ENCODE assay signal across 20 cellular contexts in the genomic region with DNA sequence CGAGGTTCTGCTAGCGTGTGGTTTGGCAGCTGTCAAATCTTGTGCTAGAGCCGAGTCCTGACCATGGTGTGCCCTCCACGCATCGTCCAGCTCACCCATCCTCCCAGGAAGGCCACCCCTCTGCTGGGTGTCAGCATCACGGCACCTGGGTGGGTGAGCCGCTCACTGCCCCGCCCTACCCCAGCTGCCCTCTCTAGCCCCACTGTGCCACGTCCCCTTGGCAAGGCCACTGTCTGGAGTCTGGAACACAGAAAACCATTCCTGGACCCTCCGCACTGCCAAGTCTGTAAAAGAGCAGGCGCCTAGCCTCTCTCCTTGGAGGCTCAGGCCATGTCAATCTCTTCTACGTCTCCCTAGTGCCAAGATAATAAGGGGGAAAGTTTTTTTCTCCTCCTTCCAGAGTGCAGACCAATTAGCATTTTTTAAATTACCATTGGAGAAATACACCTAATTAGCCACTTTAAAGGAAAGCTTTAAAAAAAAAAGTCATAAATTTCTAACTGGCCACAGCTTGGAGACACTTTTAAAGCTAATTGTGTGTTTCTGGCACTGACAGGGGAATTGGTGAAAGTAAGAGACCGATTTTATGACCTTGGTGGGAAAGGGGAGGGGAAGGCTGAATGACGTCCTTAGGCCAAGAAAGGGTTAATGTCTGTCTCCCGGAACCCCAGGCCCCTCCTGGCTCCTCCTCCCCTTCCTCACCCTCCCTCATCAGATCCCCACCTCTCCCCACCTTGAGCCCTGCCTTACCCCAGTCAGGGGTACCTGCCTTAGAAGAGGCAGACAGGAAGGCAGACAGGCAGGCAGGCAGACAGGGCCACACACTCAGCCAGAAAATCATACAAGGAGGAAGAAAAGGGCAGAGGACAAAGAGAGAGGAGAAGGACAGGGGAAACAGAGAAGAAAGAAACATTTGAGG.
DNase-seq lines count a peak whose midpoint lies in the region; ATAC-seq, FAIRE-seq and TF ChIP-seq lines count a peak whose summit lies in the region.
"Had no signal": no experiment of that assay in that cellular context is flagged by ENCODE, and none has a peak within 500 bp of the region (broad histone marks: within the 10 kb centered on the region; RNA-seq: fewer than 3 reads in every experiment).

No MANE protein-coding gene starts in this region.

- H3K4me1 ChIP-seq in endothelial cell of umbilical vein (ENCODE audit: control insufficient read depth, extremely low read depth, insufficient read depth, low read length) (peaks cover 46% of the 10 kb centered on the region), foreskin keratinocyte (no peaks in the 10 kb centered on the region)
- H3K4me1 ChIP-seq: A549, suprapubic skin had no signal

- H4K20me1 ChIP-seq in endothelial cell of umbilical vein (replicated peaks; ENCODE audit: control insufficient read depth, extremely low read depth, insufficient read depth, low read length) = no peaks in the 10 kb centered on the region

- peak; percentile 28 for DNase-seq in activated naive CD4-positive, alpha-beta T cell treated with anti-CD3 and anti-CD28 coated beads, Interleukin-2, amount 10 ng/mL, durations not matched to agents 7 days and 5 days
- DNase-seq in activated naive CD4-positive, alpha-beta T cell treated with anti-CD3 and anti-CD28 coated beads, Interleukin-2, amount 50 U/mL, for 16 hours = no peak
- DNase-seq in endothelial cell of umbilical vein (ENCODE audit: low read depth, low spot score) = peak; percentile 51
- peak; percentile 32 for DNase-seq in midbrain (lab: John Stamatoyannopoulos, UW)
- no peak for DNase-seq in stimulated activated effector memory CD8-positive, alpha-beta T cell treated with anti-CD3 and anti-CD28 coated beads, Interleukin-12 subunit alpha, Interleukin-12 subunit beta, amount 100 ng/mL, for 72 hours (ENCODE audit: low spot score in 2 of 2)
- no peak for DNase-seq in GM03348 (ENCODE audit: low spot score)
- DNase-seq in foreskin keratinocyte = no peak
- DNase-seq: activated CD4-positive, alpha-beta T cell treated with anti-CD3 and anti-CD28 coated beads, Interleukin-2, amount 50 U/mL, for 1 hour; activated CD8-positive, alpha-beta memory T cell treated with anti-CD3 and anti-CD28 coated beads, Interleukin-2, amount 50 U/mL, for 48 hours; Calu3; IMR-90; NCI-H69; Right ventricle myocardium superior; stimulated activated CD4-positive, alpha-beta T cell treated with anti-CD3 and anti-CD28 coated beads, Interleukin-12 subunit alpha, Interleukin-12 subunit beta, amount 100 ng/mL, for 4 hours; stimulated activated CD8-positive, alpha-beta memory T cell treated with anti-CD3 and anti-CD28 coated beads, Interleukin-4, amount 100 ng/mL, for 48 hours had no signal

- H2AFZ ChIP-seq in endothelial cell of umbilical vein (ENCODE audit: low read depth, low read length) = peak overlapping the region; percentile 12
- H2AFZ ChIP-seq: hepatocyte had no signal

- H3K27ac Mint-ChIP-seq in activated naive CD4-positive, alpha-beta T cell treated with anti-CD3 and anti-CD28 coated beads, Interleukin-2, amount 10 ng/mL, durations not matched to agents 7 days and 5 days = peak overlapping the region; percentile 86
- peak overlapping the region; percentile 51 for H3K27ac Mint-ChIP-seq in stimulated activated effector memory CD8-positive, alpha-beta T cell treated with anti-CD3 and anti-CD28 coated beads, Interleukin-12 subunit alpha, Interleukin-12 subunit beta, amount 100 ng/mL, for 72 hours

- peaks cover 57% of the 10 kb centered on the region for H3K4me1 Mint-ChIP-seq in activated naive CD4-positive, alpha-beta T cell treated with anti-CD3 and anti-CD28 coated beads, Interleukin-2, amount 10 ng/mL, durations not matched to agents 7 days and 5 days
- H3K4me1 Mint-ChIP-seq in stimulated activated effector memory CD8-positive, alpha-beta T cell treated with anti-CD3 and anti-CD28 coated beads, Interleukin-12 subunit alpha, Interleukin-12 subunit beta, amount 100 ng/mL, for 72 hours = peaks cover 30% of the 10 kb centered on the region

- no peak overlapping the region for H3K4me3 Mint-ChIP-seq in activated naive CD4-positive, alpha-beta T cell treated with anti-CD3 and anti-CD28 coated beads, Interleukin-2, amount 10 ng/mL, durations not matched to agents 7 days and 5 days
- H3K4me3 Mint-ChIP-seq in stimulated activated effector memory CD8-positive, alpha-beta T cell treated with anti-CD3 and anti-CD28 coated beads, Interleukin-12 subunit alpha, Interleukin-12 subunit beta, amount 100 ng/mL, for 72 hours = no peak overlapping the region

- H3K4me2 ChIP-seq in endothelial cell of umbilical vein (ENCODE audit: insufficient read depth, low read length) = no peak overlapping the region
- H3K4me2 ChIP-seq: A549, hepatocyte had no signal

- peak overlapping the region; percentile 44 for H3K27ac ChIP-seq in endothelial cell of umbilical vein (ENCODE audit: insufficient read depth, low read depth, low read length)
- H3K27ac ChIP-seq in foreskin keratinocyte = no peak overlapping the region
- H3K27ac ChIP-seq: A549, cardiac muscle cell, hepatocyte, suprapubic skin had no signal

- TF ChIP-seq CTCF in endothelial cell of umbilical vein (IDR thresholded peaks at IDR 0.05; ENCODE audit: extremely low read depth in 1 of 2, insufficient read depth in 1 of 2, low read depth in 1 of 2, low read length in 2 of 2) (no peak), foreskin keratinocyte (conservative IDR thresholded peaks at IDR 0.05) (no peak)

- intact Hi-C loops in endothelial cell of umbilical vein (cut with micrococcal nuclease) = no loop called here

- H3K9me1 ChIP-seq in endothelial cell of umbilical vein (replicated peaks; ENCODE audit: control insufficient read depth, extremely low read depth, insufficient read depth, low read length) = no peaks in the 10 kb centered on the region

- no peak overlapping the region for H3K4me3 ChIP-seq in endothelial cell of umbilical vein (replicated peaks in 1 of 3; ENCODE audit: insufficient read depth in 1 of 3, low read depth in 1 of 3, low read length in 3 of 3)
- H3K4me3 ChIP-seq: A549, cardiac muscle cell, hepatocyte, suprapubic skin had no signal

- no peaks in the 10 kb centered on the region for H3K79me2 ChIP-seq in endothelial cell of umbilical vein (ENCODE audit: control insufficient read depth, insufficient read depth, low read length)
- H3K79me2 ChIP-seq: hepatocyte had no signal

- POLR2A ChIA-PET in endothelial cell of umbilical vein (lab: Charles Lee) = no interaction called here

- BruUV-seq in endothelial cell of umbilical vein (replicated peaks; lab: Mats Ljungman, UMichigan) = no TSS peak

- CTCF ChIA-PET in activated naive CD4-positive, alpha-beta T cell treated with anti-CD3 and anti-CD28 coated beads, Interleukin-2, amount 10 ng/mL, durations not matched to agents 7 days and 5 days (lab: Charles Lee) = no interaction called here
- CTCF ChIA-PET in endothelial cell of umbilical vein (lab: Charles Lee) = interaction anchor here (1.0 kb wide), 1 partner anchor 31 kb away, joined by 3 read pairs; no protein-coding TSS in a partner anchor

- no peak for ATAC-seq in stimulated activated effector memory CD8-positive, alpha-beta T cell treated with anti-CD3 and anti-CD28 coated beads, Interleukin-12 subunit alpha, Interleukin-12 subunit beta, amount 100 ng/mL, for 72 hours
- no peak for ATAC-seq in HG02840 (IDR thresholded peaks at IDR 0.05; ENCODE audit: low FRiP score, unreplicated experiment)
- no peak for ATAC-seq in foreskin keratinocyte
- ATAC-seq: A549 had no signal

- peaks cover 35% of the 10 kb centered on the region for H3K27me3 Mint-ChIP-seq in activated naive CD4-positive, alpha-beta T cell treated with anti-CD3 and anti-CD28 coated beads, Interleukin-2, amount 10 ng/mL, durations not matched to agents 7 days and 5 days

- peaks cover 33% of the 10 kb centered on the region for H3K36me3 Mint-ChIP-seq in activated naive CD4-positive, alpha-beta T cell treated with anti-CD3 and anti-CD28 coated beads, Interleukin-2, amount 10 ng/mL, durations not matched to agents 7 days and 5 days
- H3K36me3 Mint-ChIP-seq in stimulated activated effector memory CD8-positive, alpha-beta T cell treated with anti-CD3 and anti-CD28 coated beads, Interleukin-12 subunit alpha, Interleukin-12 subunit beta, amount 100 ng/mL, for 72 hours = no peaks in the 10 kb centered on the region

- H3K9me3 Mint-ChIP-seq in activated naive CD4-positive, alpha-beta T cell treated with anti-CD3 and anti-CD28 coated beads, Interleukin-2, amount 10 ng/mL, durations not matched to agents 7 days and 5 days = peaks cover 10% of the 10 kb centered on the region
- peaks cover 4% of the 10 kb centered on the region for H3K9me3 Mint-ChIP-seq in stimulated activated effector memory CD8-positive, alpha-beta T cell treated with anti-CD3 and anti-CD28 coated beads, Interleukin-12 subunit alpha, Interleukin-12 subunit beta, amount 100 ng/mL, for 72 hours

- dilution Hi-C loops in endothelial cell of umbilical vein (cut with MboI; ENCODE audit: extremely low pct_ligation_motif_present, low sequenced_read_pairs) = no loop called here

- no peaks in the 10 kb centered on the region for H3K36me3 ChIP-seq in endothelial cell of umbilical vein (ENCODE audit: control insufficient read depth in 2 of 2, extremely low read depth in 1 of 2, insufficient read depth in 2 of 2, low read length in 2 of 2)
- H3K36me3 ChIP-seq: cardiac muscle cell, suprapubic skin had no signal

- peak overlapping the region; percentile 20 for H3K9ac ChIP-seq in endothelial cell of umbilical vein (replicated peaks; ENCODE audit: extremely low read depth, insufficient read depth, low read length)

- no peaks in the 10 kb centered on the region for H3K27me3 ChIP-seq in endothelial cell of umbilical vein (ENCODE audit: control insufficient read depth in 2 of 2, insufficient read depth in 2 of 2, low read length in 2 of 2)
- no peaks in the 10 kb centered on the region for H3K27me3 ChIP-seq in foreskin keratinocyte
- H3K27me3 ChIP-seq: cardiac muscle cell, hepatocyte had no signal

- no peaks in the 10 kb centered on the region for H3K9me3 ChIP-seq in endothelial cell of umbilical vein (replicated peaks; ENCODE audit: control insufficient read depth, insufficient read depth, low read length)
- H3K9me3 ChIP-seq: A549, suprapubic skin had no signal

- peak; percentile 24 for FAIRE-seq in endothelial cell of umbilical vein (lab: Jason Lieb, UNC)
- FAIRE-seq: A549 had no signal

- no peak for TF ChIP-seq POLR2A in endothelial cell of umbilical vein (IDR thresholded peaks at IDR 0.05; ENCODE audit: low read depth, low read length)

TF ChIP-seq in endothelial cell of umbilical vein, 7 proteins besides CTCF, POLR2A, EP300 and RAD21 (continues in another document):
- TF ChIP-seq GATA2 (IDR thresholded peaks at IDR 0.05; ENCODE audit: insufficient read depth, insufficient read length, low read depth, low read length) = no peak
- no peak for TF ChIP-seq MYC (IDR thresholded peaks at IDR 0.05; ENCODE audit: low read depth, low read length)
- TF ChIP-seq, protein P1, sequence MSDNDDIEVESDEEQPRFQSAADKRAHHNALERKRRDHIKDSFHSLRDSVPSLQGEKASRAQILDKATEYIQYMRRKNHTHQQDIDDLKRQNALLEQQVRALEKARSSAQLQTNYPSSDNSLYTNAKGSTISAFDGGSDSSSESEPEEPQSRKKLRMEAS (IDR thresholded peaks at IDR 0.05; ENCODE audit: insufficient read depth, insufficient read length) = no peak
- no peak for TF ChIP-seq POLR2AphosphoS5 (IDR thresholded peaks at IDR 0.05; ENCODE audit: insufficient read depth, low read depth, low read length)

Comparison
In these comparisons a context has a peak if more than half of its experiments do, and no peak if none do; other contexts are left out.
1. DNase-seq: peak in activated naive CD4-positive, alpha-beta T cell treated with anti-CD3 and anti-CD28 coated beads, Interleukin-2, amount 10 ng/mL, durations not matched to agents 7 days and 5 days (single experiment), endothelial cell of umbilical vein (single experiment) and midbrain (single experiment); none in activated naive CD4-positive, alpha-beta T cell treated with anti-CD3 and anti-CD28 coated beads, Interleukin-2, amount 50 U/mL, for 16 hours (single experiment), stimulated activated effector memory CD8-positive, alpha-beta T cell treated with anti-CD3 and anti-CD28 coated beads, Interleukin-12 subunit alpha, Interleukin-12 subunit beta, amount 100 ng/mL, for 72 hours (0 of 2), GM03348 (single experiment) and foreskin keratinocyte (0 of 2).